Comparison of ENCODE assay signal across 8 cellular contexts in genomic region chr20:18497603-18498002, GRCh38. TPM values are rescaled to one million over a fixed set of nuclear protein-coding genes. Genes with fewer than 3 reads are reported as not detected.
A peak's percentile ranks its signal among the peaks of the same experiment; 100 is the strongest.
DNase-seq lines count a peak whose midpoint lies in the region; ATAC-seq and TF ChIP-seq lines count a peak whose summit lies in the region.

No MANE protein-coding gene starts in this region.

- peaks cover 22% of the 10 kb centered on the region for H3F3A ChIP-seq in neural progenitor cell (ENCODE audit: low read depth)

- no peaks in the 10 kb centered on the region for H3K27me3 ChIP-seq in CD8-positive, alpha-beta memory T cell (ENCODE audit: insufficient read depth, low read length, poor library complexity, severe bottlenecking)
- H3K27me3 ChIP-seq in dorsolateral prefrontal cortex (peaks cover 0 to 3% (median 0%) of the 10 kb centered on the region in 45 donors), neural progenitor cell (no peaks in the 10 kb centered on the region)

- no peaks in the 10 kb centered on the region for H4K20me1 ChIP-seq in neural progenitor cell (ENCODE audit: low read depth)

- CTCF ChIA-PET in CD8-positive, alpha-beta memory T cell (lab: Charles Lee) = interaction anchor here (0.7 to 2.4 kb wide), 4 partner anchors 9 to 28 kb away, joined by 3 to 30 read pairs (median 4); partner anchors contain the start of gene SEC23B

- H3K79me2 ChIP-seq in neural progenitor cell (ENCODE audit: low read depth) = peaks cover 8% of the 10 kb centered on the region

- peak overlapping the region; percentile 44 for H2AFZ ChIP-seq in neural progenitor cell (replicated peaks)

- peaks cover 13% of the 10 kb centered on the region for H3K4me1 ChIP-seq in CD8-positive, alpha-beta memory T cell (ENCODE audit: insufficient read depth, low read length)
- peaks cover 12% of the 10 kb centered on the region for H3K4me1 ChIP-seq in neural progenitor cell

- H3K36me3 ChIP-seq in CD8-positive, alpha-beta memory T cell (ENCODE audit: insufficient read depth, low read length) = peaks cover 5% of the 10 kb centered on the region
- H3K36me3 ChIP-seq in neural progenitor cell = no peaks in the 10 kb centered on the region

- ATAC-seq in HG03439 (IDR thresholded peaks at IDR 0.05; ENCODE audit: unreplicated experiment) (no peak), GM18861 (IDR thresholded peaks at IDR 0.05; ENCODE audit: unreplicated experiment) (no peak)

- no peak for DNase-seq in CD8-positive, alpha-beta memory T cell
- DNase-seq in NB4 (ENCODE audit: low read depth) (no peak), dorsolateral prefrontal cortex (no peak), neural progenitor cell (ENCODE audit: low spot score) (no peak), NCI-H1105 treated with DMSO at 0.1 percent for 48 hours (lab: John Stamatoyannopoulos, UW) (no peak)
- no peak for DNase-seq in stimulated activated CD4-positive, alpha-beta T cell treated with anti-CD3 and anti-CD28 coated beads, Interleukin-4, amount 100 ng/mL, for 1 hour

- H3K27ac Mint-ChIP-seq in CD8-positive, alpha-beta memory T cell = peak overlapping the region; percentile 33 to 97 (median 95)
- peak overlapping the region; percentile 92 for H3K27ac Mint-ChIP-seq in neural progenitor cell

- no peaks in the 10 kb centered on the region for H3K9me3 Mint-ChIP-seq in CD8-positive, alpha-beta memory T cell
- peaks cover 2% of the 10 kb centered on the region for H3K9me3 Mint-ChIP-seq in neural progenitor cell

- no peak overlapping the region for H3K9ac ChIP-seq in neural progenitor cell

- TF ChIP-seq CTCF in NB4 (IDR thresholded peaks at IDR 0.05; ENCODE audit: low read depth, low read length) = no peak
- TF ChIP-seq CTCF in dorsolateral prefrontal cortex (IDR thresholded peaks at IDR 0.05 in 54 of 56, conservative IDR thresholded peaks at IDR 0.05 in 2 of 56; ENCODE audit: low read depth in 1 of 56, partially characterized antibody in 56 of 56) = no peak
- TF ChIP-seq CTCF in neural progenitor cell (IDR thresholded peaks at IDR 0.05) = no peak

- intact Hi-C loops in dorsolateral prefrontal cortex (cut with DNase I) = loop anchor here in 1 of 2 donors (1.0 kb wide), 1 partner anchor 10 kb away; the partner anchor contains the start of gene SEC23B

- peaks cover 4 to 17% (median 4%) of the 10 kb centered on the region in 3 donors for H3K36me3 Mint-ChIP-seq in CD8-positive, alpha-beta memory T cell
- H3K36me3 Mint-ChIP-seq in neural progenitor cell = peaks cover 6% of the 10 kb centered on the region

- H3K4me1 Mint-ChIP-seq in CD8-positive, alpha-beta memory T cell = peaks cover 17 to 21% (median 19%) of the 10 kb centered on the region in 3 donors
- peaks cover 12% of the 10 kb centered on the region for H3K4me1 Mint-ChIP-seq in neural progenitor cell

- no peak for TF ChIP-seq POLR2A in NB4 (IDR thresholded peaks at IDR 0.05; ENCODE audit: extremely low read depth, insufficient read length)

- peak overlapping the region; percentile 85 for H3K4me2 ChIP-seq in neural progenitor cell

- H3K4me3 ChIP-seq in CD8-positive, alpha-beta memory T cell (ENCODE audit: low read length) = peak overlapping the region; percentile 82
- peak overlapping the region; percentile 80 for H3K4me3 ChIP-seq in NB4 (ENCODE audit: low read depth, low read length)
- H3K4me3 ChIP-seq in dorsolateral prefrontal cortex = peak overlapping the region in 55 of 59 donors; percentile 62 to 95 (median 81)
- peak overlapping the region; percentile 70 for H3K4me3 ChIP-seq in neural progenitor cell

- H3K27ac ChIP-seq in CD8-positive, alpha-beta memory T cell (ENCODE audit: low read depth, low read length) = no peak overlapping the region
- H3K27ac ChIP-seq in dorsolateral prefrontal cortex (peak overlapping the region in 53 of 59 donors; percentile 8 to 90 (median 73)), neural progenitor cell (no peak overlapping the region)

- no peaks in the 10 kb centered on the region for H3K9me3 ChIP-seq in CD8-positive, alpha-beta memory T cell (ENCODE audit: low read length)
- no peaks in the 10 kb centered on the region for H3K9me3 ChIP-seq in neural progenitor cell (ENCODE audit: low read depth)

- H3K27me3 Mint-ChIP-seq in CD8-positive, alpha-beta memory T cell = peaks cover 0 to 9% of the 10 kb centered on the region in 2 donors
- H3K27me3 Mint-ChIP-seq in neural progenitor cell (ENCODE audit: insufficient read depth, low read depth) = no peaks in the 10 kb centered on the region

- H3K4me3 Mint-ChIP-seq in CD8-positive, alpha-beta memory T cell = peak overlapping the region; percentile 94 to 99 (median 98)
- peak overlapping the region; percentile 95 for H3K4me3 Mint-ChIP-seq in neural progenitor cell

- POLR2A ChIA-PET in CD8-positive, alpha-beta memory T cell (lab: Charles Lee) = interaction anchor here (0.7 to 3.6 kb wide), 3 partner anchors 9 to 358 kb away, joined by 3 to 41 read pairs (median 11); partner anchors contain the start of genes DZANK1, POLR3F and SEC23B

RNA-seq across cellular contexts. Expression of gene RBBP9, which starts 0.6 kb away (rescaled TPM):
- total RNA-seq in CD8-positive, alpha-beta memory T cell = 10 to 100 TPM; 18.1 to 20.4 TPM
- polyA plus RNA-seq in CD8-positive, alpha-beta memory T cell = 7.9 TPM
- total RNA-seq in dorsolateral prefrontal cortex (10 to 100 TPM in 74 of 120 experiments, 1 to 10 TPM in 46; 6.4 to 19.2 (median 10.8) TPM), neural progenitor cell (ENCODE audit: low replicate concordance) (29.5 and 45.8 TPM in 2 replicates)

RNA-seq across cellular contexts. Expression of gene SEC23B, which starts 10.1 kb away (rescaled TPM):
- total RNA-seq in CD8-positive, alpha-beta memory T cell = 100 to 1,000 TPM; 103 to 105 TPM
- polyA plus RNA-seq in CD8-positive, alpha-beta memory T cell = 51.1 TPM
- total RNA-seq in dorsolateral prefrontal cortex (10 to 100 TPM; 31.0 to 72.0 (median 46.7) TPM), neural progenitor cell (ENCODE audit: low replicate concordance) (55.7 and 57.2 TPM in 2 replicates)

RNA-seq across cellular contexts. Expression of gene POLR3F, which starts 30.4 kb away (rescaled TPM):
- total RNA-seq in CD8-positive, alpha-beta memory T cell = 10 to 100 TPM; 17.3 to 18.0 TPM
- 8.2 TPM for polyA plus RNA-seq in CD8-positive, alpha-beta memory T cell
- total RNA-seq in dorsolateral prefrontal cortex (10 to 100 TPM in 118 of 120 experiments, 1 to 10 TPM in 2; 6.7 to 24.6 (median 16.5) TPM), neural progenitor cell (ENCODE audit: low replicate concordance) (20.9 and 28.5 TPM in 2 replicates)

RNA-seq across cellular contexts. Expression of gene DZANK1, which starts 30.8 kb away (rescaled TPM):
- 1 to 10 TPM; 2.8 to 3.1 TPM for total RNA-seq in CD8-positive, alpha-beta memory T cell
- 1.7 TPM for polyA plus RNA-seq in CD8-positive, alpha-beta memory T cell
- total RNA-seq in dorsolateral prefrontal cortex (10 to 100 TPM in 45 of 120 experiments, 1 to 10 TPM in 75; 5.0 to 14.4 (median 9.3) TPM), neural progenitor cell (ENCODE audit: low replicate concordance) (5.3 and 8.3 TPM in 2 replicates)

Comparison
In these comparisons a context has a peak if more than half of its experiments do, and no peak if none do; other contexts are left out.
1. H3K27ac ChIP-seq: peak in dorsolateral prefrontal cortex (53 of 59); none in CD8-positive, alpha-beta memory T cell (single experiment) and neural progenitor cell (single experiment).
2. Peak in every context shown above with its lines, with median percentiles within 50 percentile points of each other: H3K4me3 ChIP-seq.